ENCODE assay signal across 14 cellular contexts in genomic region chr2:206555721-206556120, GRCh38.
DNase-seq lines count a peak whose midpoint lies in the region; ATAC-seq and TF ChIP-seq lines count a peak whose summit lies in the region.
"Had no signal": no experiment of that assay in that cellular context is flagged by ENCODE, and none has a peak within 500 bp of the region (broad histone marks: within the 10 kb centered on the region; RNA-seq: fewer than 3 reads in every experiment).

No MANE protein-coding gene starts in this region.

- H3K4me3 Mint-ChIP-seq in H9: no peak overlapping the region
- H3K4me3 Mint-ChIP-seq: CD4-positive, alpha-beta T cell; GM23338; HFFc6 had no signal

- H4K20me1 ChIP-seq in GM23248 (ENCODE audit: insufficient read depth) (no peaks in the 10 kb centered on the region), fibroblast of lung (ENCODE audit: control insufficient read depth, extremely low read depth, insufficient read depth, low read length) (no peaks in the 10 kb centered on the region), H9 (ENCODE audit: control insufficient read depth, insufficient read depth, insufficient read length) (no peaks in the 10 kb centered on the region)
- H4K20me1 ChIP-seq: BLaER1 treated with 17β-estradiol and CSF1 and Interleukin-3, amounts not matched to agents 10 nM and 100 nM had no signal

- peaks cover 10% of the 10 kb centered on the region; the same call in 1 of the 2 replicates for H3K4me1 ChIP-seq in GM23248 (ENCODE audit: insufficient read depth)
- H3K4me1 ChIP-seq in fibroblast of lung (ENCODE audit: control insufficient read depth, extremely low read depth, insufficient read depth, low read length): no peaks in the 10 kb centered on the region
- no peaks in the 10 kb centered on the region for H3K4me1 ChIP-seq in H9 (ENCODE audit: insufficient read depth, low read length)

- H3K27me3 Mint-ChIP-seq in H9 (ENCODE audit: low read depth): no peaks in the 10 kb centered on the region

- H2BK120ac ChIP-seq in H9 (ENCODE audit: low read depth, low read length, poor library complexity, severe bottlenecking): no peak overlapping the region

- H3K9me2 ChIP-seq in GM23248 (ENCODE audit: insufficient read depth): no peaks in the 10 kb centered on the region

- no peaks in the 10 kb centered on the region for H3K23me2 ChIP-seq in H9 (ENCODE audit: insufficient read length, low read depth, low read length, poor library complexity, severe bottlenecking)

- H3K36me3 Mint-ChIP-seq in H9 (ENCODE audit: insufficient read depth in 1 of 3, low read depth in 3 of 3): peaks cover 1 to 5% (median 3%) of the 10 kb centered on the region in 3 experiments; a peak in 2 of 7 replicates

- H3K18ac ChIP-seq in H9 (ENCODE audit: insufficient read length, low read depth, low read length): no peak overlapping the region

- H3K9me3 Mint-ChIP-seq in H9: no peaks in the 10 kb centered on the region
- H3K9me3 Mint-ChIP-seq: CD4-positive, alpha-beta T cell; GM23338; HFFc6 had no signal

- no peak overlapping the region for H3K4ac ChIP-seq in H9 (ENCODE audit: low read depth, low read length)

- H3K9me3 ChIP-seq in GM23248 (ENCODE audit: low read depth): no peaks in the 10 kb centered on the region
- no peaks in the 10 kb centered on the region for H3K9me3 ChIP-seq in fibroblast of lung (ENCODE audit: control insufficient read depth, insufficient read depth, low read depth, low read length)
- no peaks in the 10 kb centered on the region for H3K9me3 ChIP-seq in H9 (ENCODE audit: control insufficient read depth, low read depth, low read length)
- H3K9me3 ChIP-seq: HAP-1, MG63 had no signal

- no peak overlapping the region for H4K91ac ChIP-seq in H9 (ENCODE audit: insufficient read length, low read depth, low read length)

- TF ChIP-seq CTCF in astrocyte of the spinal cord (IDR thresholded peaks at IDR 0.05; ENCODE audit: low read depth, low read length): no peak
- no peak for TF ChIP-seq CTCF in fibroblast of lung (conservative IDR thresholded peaks at IDR 0.05 in 1 of 2, IDR thresholded peaks at IDR 0.05 in 1 of 2; ENCODE audit: low read depth in 1 of 2, low read length in 2 of 2)
- no peak for TF ChIP-seq CTCF in H9 (conservative IDR thresholded peaks at IDR 0.05)

- H2AFZ ChIP-seq in GM23248 (no peak overlapping the region), fibroblast of lung (ENCODE audit: low read length) (no peak overlapping the region), H9 (ENCODE audit: low read length) (no peak overlapping the region)
- H2AFZ ChIP-seq: GM23338 had no signal

- no peak for ATAC-seq in HG03432 (IDR thresholded peaks at IDR 0.05; ENCODE audit: unreplicated experiment)
- ATAC-seq in HG03469 (IDR thresholded peaks at IDR 0.05; ENCODE audit: unreplicated experiment): no peak

- H3F3A ChIP-seq in GM23248 (ENCODE audit: insufficient read depth): 0 out of 2 replicates have a peak, but pooled peaks cover 4% of the 10 kb centered on the region

- H2BK15ac ChIP-seq in H9 (ENCODE audit: low read depth, low read length): no peak overlapping the region

- H3K9ac ChIP-seq in GM23248 (no peak overlapping the region; the same call in 1 of the 2 replicates), fibroblast of lung (ENCODE audit: insufficient read depth, low read length) (no peak overlapping the region), H9 (ENCODE audit: extremely low read depth, insufficient read length, low read length) (no peak overlapping the region)
- H3K9ac ChIP-seq: BLaER1 treated with 17β-estradiol and CSF1 and Interleukin-3, amounts not matched to agents 10 nM and 100 nM had no signal

- no peak overlapping the region for H4K8ac ChIP-seq in H9 (replicated peaks; ENCODE audit: insufficient read length, low read depth, low read length)

- H3K27me3 ChIP-seq in GM23248 (replicated peaks; ENCODE audit: insufficient read depth): no peaks in the 10 kb centered on the region
- no peaks in the 10 kb centered on the region for H3K27me3 ChIP-seq in fibroblast of lung (ENCODE audit: control insufficient read depth, insufficient read depth, low read length)
- peaks cover 2% of the 10 kb centered on the region; the same call in 1 of the 2 replicates for H3K27me3 ChIP-seq in H9 (ENCODE audit: insufficient read depth, low read length)
- H3K27me3 ChIP-seq: BLaER1 treated with 17β-estradiol and CSF1 and Interleukin-3, amounts not matched to agents 10 nM and 100 nM; MG63 had no signal

- in situ Hi-C loops in GM23248 (cut with MboI): no loop called here
- in situ Hi-C loops in astrocyte of the spinal cord (cut with HindIII; ENCODE audit: low sequenced_read_pairs): no loop called here

- no peaks in the 10 kb centered on the region for H3K79me2 ChIP-seq in GM23248 (ENCODE audit: insufficient read depth)
- no peaks in the 10 kb centered on the region for H3K79me2 ChIP-seq in fibroblast of lung (ENCODE audit: control insufficient read depth, insufficient read depth, low read length)
- no peaks in the 10 kb centered on the region for H3K79me2 ChIP-seq in H9 (ENCODE audit: insufficient read depth, low read length)

- no peaks in the 10 kb centered on the region for H3K4me1 Mint-ChIP-seq in H9
- H3K4me1 Mint-ChIP-seq: GM23338 had no signal

- no peak overlapping the region for H2AK5ac ChIP-seq in H9 (ENCODE audit: insufficient read length, low read length)

- no peaks in the 10 kb centered on the region for H3K79me1 ChIP-seq in H9 (ENCODE audit: insufficient read depth, low read depth, low read length, poor library complexity, severe bottlenecking)

- no peak overlapping the region for H3K4me3 ChIP-seq in GM23248
- no peak overlapping the region for H3K4me3 ChIP-seq in astrocyte of the spinal cord (ENCODE audit: low read depth, low read length)
- H3K4me3 ChIP-seq in fibroblast of lung (replicated peaks in 1 of 4; ENCODE audit: control extremely low read depth in 1 of 4, insufficient read depth in 1 of 4, low read depth in 3 of 4, low read length in 4 of 4): no peak overlapping the region
- H3K4me3 ChIP-seq: BLaER1 treated with 17β-estradiol and CSF1 and Interleukin-3, amounts not matched to agents 10 nM and 100 nM; GM23338; HAP-1; MG63 had no signal

- H3T11ph ChIP-seq in H9 (ENCODE audit: low read length): no peak overlapping the region

- no peak overlapping the region for H3K56ac ChIP-seq in H9 (ENCODE audit: insufficient read length, low read depth, low read length)

- no peak overlapping the region for H3K14ac ChIP-seq in H9 (ENCODE audit: insufficient read depth, low read length)

- H2BK20ac ChIP-seq in H9 (ENCODE audit: low read depth, low read length, poor library complexity, severe bottlenecking): no peak overlapping the region

- no peak overlapping the region for H3K23ac ChIP-seq in H9 (ENCODE audit: insufficient read length, low read depth, low read length)

- H4K5ac ChIP-seq in H9 (ENCODE audit: insufficient read length, low read depth, low read length): no peak overlapping the region

- no peaks in the 10 kb centered on the region for H3K36me3 ChIP-seq in GM23248 (ENCODE audit: low read depth)
- no peaks in the 10 kb centered on the region for H3K36me3 ChIP-seq in fibroblast of lung (ENCODE audit: control insufficient read depth, insufficient read depth, low read length)
- H3K36me3 ChIP-seq: HAP-1, MG63 had no signal

- DNase-seq in GM23248 (peak; percentile 36), astrocyte of the spinal cord (ENCODE audit: low read depth, low spot score) (peak; percentile 35), fibroblast of lung (ENCODE audit: low read depth in 2 of 2) (peak; percentile 26 to 63), iris pigment epithelial cell (ENCODE audit: low read depth) (peak; percentile 12), H9 (no peak), SIG-M5 treated with dmso at 0.1 percent for 504 hours (lab: John Stamatoyannopoulos, UW; ENCODE audit: unreplicated experiment) (no peak)
- DNase-seq: CD4-positive, alpha-beta T cell; MG63 had no signal

- H2BK12ac ChIP-seq in H9 (ENCODE audit: insufficient read length, low read depth, low read length): no peak overlapping the region

- no peak overlapping the region for H3K27ac ChIP-seq in GM23248
- H3K27ac ChIP-seq in fibroblast of lung (ENCODE audit: insufficient read depth, low read length): no peak overlapping the region
- no peak overlapping the region for H3K27ac ChIP-seq in H9 (ENCODE audit: insufficient read length, low read depth, low read length)
- H3K27ac ChIP-seq: BLaER1 treated with 17β-estradiol and CSF1 and Interleukin-3, amounts not matched to agents 10 nM and 100 nM had no signal

- H3K27ac Mint-ChIP-seq in H9: no peak overlapping the region
- H3K27ac Mint-ChIP-seq: CD4-positive, alpha-beta T cell; GM23338; HFFc6 had no signal

- H3K4me2 ChIP-seq in GM23248 (ENCODE audit: unreplicated experiment): no peak overlapping the region
- H3K4me2 ChIP-seq in fibroblast of lung (ENCODE audit: extremely low read depth, insufficient read depth, low read length): no peak overlapping the region
- H3K4me2 ChIP-seq in H9 (ENCODE audit: insufficient read depth, insufficient read length, low read length): no peak overlapping the region
- H3K4me2 ChIP-seq: BLaER1 treated with 17β-estradiol and CSF1 and Interleukin-3, amounts not matched to agents 10 nM and 100 nM; GM23338 had no signal

- H2BK5ac ChIP-seq in H9 (ENCODE audit: insufficient read length, low read length): no peak overlapping the region

Comparison
In these comparisons a context has a peak if more than half of its experiments do, and no peak if none do; other contexts are left out.
1. DNase-seq: peak in GM23248 (single experiment), astrocyte of the spinal cord (single experiment), fibroblast of lung (2 of 2) and iris pigment epithelial cell (single experiment); none in H9 (single experiment) and SIG-M5 treated with dmso at 0.1 percent for 504 hours (single experiment).